Comparison of ENCODE assay signal across 21 cellular contexts in the genomic region with DNA sequence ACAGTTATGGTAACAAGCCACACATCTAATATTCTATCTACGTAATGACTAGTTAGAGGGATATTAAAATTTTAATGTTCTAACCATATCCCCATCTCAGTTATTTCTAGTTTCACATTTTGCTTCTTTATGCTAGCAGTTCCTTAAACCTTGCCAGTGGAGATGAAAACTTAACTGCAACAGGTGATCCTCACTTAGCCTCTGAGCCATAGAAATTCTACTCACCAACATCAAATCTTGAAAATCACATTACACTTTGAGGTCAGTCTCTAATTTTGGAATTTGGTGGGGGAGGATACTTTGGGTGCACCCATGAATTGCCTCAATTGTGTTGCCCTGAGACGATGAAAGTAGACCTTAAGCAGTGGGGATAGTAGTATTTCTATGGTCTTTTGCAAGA.
DNase-seq lines count a peak whose midpoint lies in the region; FAIRE-seq and TF ChIP-seq lines count a peak whose summit lies in the region.
"Had no signal": no experiment of that assay in that cellular context is flagged by ENCODE, and none has a peak within 500 bp of the region (broad histone marks: within the 10 kb centered on the region; RNA-seq: fewer than 3 reads in every experiment).

No MANE protein-coding gene starts in this region.

- no peaks in the 10 kb centered on the region for H4K20me1 ChIP-seq in keratinocyte (ENCODE audit: control insufficient read depth, extremely low read depth, insufficient read depth, low read length)
- H4K20me1 ChIP-seq: BLaER1 treated with 17β-estradiol and CSF1 and Interleukin-3, amounts not matched to agents 10 nM and 100 nM had no signal

- peaks cover 41% of the 10 kb centered on the region for H3K4me1 Mint-ChIP-seq in activated CD4-positive, alpha-beta T cell treated with anti-CD3 and anti-CD28 coated beads, Interleukin-2, amount 10 ng/mL, durations not matched to agents 24 days and 14 days
- H3K4me1 Mint-ChIP-seq: B cell had no signal

- H3K9me3 Mint-ChIP-seq in activated CD4-positive, alpha-beta T cell treated with anti-CD3 and anti-CD28 coated beads, Interleukin-2, amount 10 ng/mL, durations not matched to agents 24 days and 14 days: peaks cover 4% of the 10 kb centered on the region
- H3K9me3 Mint-ChIP-seq: CD4-positive, alpha-beta T cell; CD8-positive, alpha-beta T cell had no signal

- peaks cover 11% of the 10 kb centered on the region for H3K4me1 ChIP-seq in keratinocyte (ENCODE audit: control insufficient read depth, extremely low read depth, insufficient read depth, low read length)
- H3K4me1 ChIP-seq: BLaER1 treated with 17β-estradiol and CSF1 and Interleukin-3, amounts not matched to agents 10 nM and 100 nM; Caco-2 had no signal

- no peaks in the 10 kb centered on the region for H3K9me1 ChIP-seq in keratinocyte (ENCODE audit: control insufficient read depth, extremely low read depth, insufficient read depth, low read length)

- H3K27ac Mint-ChIP-seq in activated CD4-positive, alpha-beta T cell treated with anti-CD3 and anti-CD28 coated beads, Interleukin-2, amount 10 ng/mL, durations not matched to agents 24 days and 14 days: peak overlapping the region; percentile 28
- H3K27ac Mint-ChIP-seq: B cell; CD4-positive, alpha-beta T cell; CD8-positive, alpha-beta T cell had no signal

- H3K36me3 Mint-ChIP-seq in activated CD4-positive, alpha-beta T cell treated with anti-CD3 and anti-CD28 coated beads, Interleukin-2, amount 10 ng/mL, durations not matched to agents 24 days and 14 days (ENCODE audit: low read depth): no peaks in the 10 kb centered on the region
- H3K36me3 Mint-ChIP-seq: CD8-positive, alpha-beta T cell had no signal

- H3K4me3 ChIP-seq in keratinocyte (ENCODE audit: control insufficient read depth in 2 of 3, extremely low read depth in 1 of 3, insufficient read depth in 2 of 3, low read depth in 1 of 3, low read length in 3 of 3): no peak overlapping the region
- H3K4me3 ChIP-seq: A549; BLaER1 treated with 17β-estradiol and CSF1 and Interleukin-3, amounts not matched to agents 10 nM and 100 nM had no signal

- no peak for DNase-seq in activated CD4-positive, alpha-beta T cell treated with anti-CD3 and anti-CD28 coated beads, Interleukin-2, amount 10 ng/mL, durations not matched to agents 24 days and 14 days
- DNase-seq in activated CD4-positive, alpha-beta T cell treated with anti-CD3 and anti-CD28 coated beads, Interleukin-2, amount 50 U/mL, for 1 hour: no peak
- DNase-seq in keratinocyte (ENCODE audit: low read depth, low spot score) (no peak), NCI-H748 (lab: John Stamatoyannopoulos, UW; ENCODE audit: unreplicated experiment) (no peak), GM20000 (ENCODE audit: low spot score) (no peak)
- DNase-seq: AML-193; Caco-2; Calu3; CD4-positive, alpha-beta T cell; CD8-positive, alpha-beta T cell; DMS79 treated with DMSO at 0.1 percent for 48 hours; GF-D8 had no signal

- no peak for TF ChIP-seq CTCF in keratinocyte (optimal IDR thresholded peaks at IDR 0.05 in 1 of 3, IDR thresholded peaks at IDR 0.05 in 1 of 3, conservative IDR thresholded peaks at IDR 0.05 in 1 of 3; ENCODE audit: extremely low read depth in 1 of 3, insufficient read depth in 2 of 3, low read length in 3 of 3)
- TF ChIP-seq CTCF in GM20000 (IDR thresholded peaks at IDR 0.05; ENCODE audit: extremely low read depth, missing control alignments): no peak

- H3K9me3 ChIP-seq in keratinocyte (ENCODE audit: control insufficient read depth, low read depth, low read length): no peaks in the 10 kb centered on the region
- H3K9me3 ChIP-seq: A549; BLaER1 treated with 17β-estradiol and CSF1 and Interleukin-3, amounts not matched to agents 10 nM and 100 nM; Caco-2 had no signal

- no peaks in the 10 kb centered on the region for H3K36me3 ChIP-seq in keratinocyte (ENCODE audit: control insufficient read depth in 2 of 2, extremely low read depth in 1 of 2, insufficient read depth in 2 of 2, low read length in 2 of 2)
- H3K36me3 ChIP-seq: BLaER1 treated with 17β-estradiol and CSF1 and Interleukin-3, amounts not matched to agents 10 nM and 100 nM had no signal

- peaks cover 2% of the 10 kb centered on the region for H3K27me3 Mint-ChIP-seq in activated CD4-positive, alpha-beta T cell treated with anti-CD3 and anti-CD28 coated beads, Interleukin-2, amount 10 ng/mL, durations not matched to agents 24 days and 14 days
- H3K27me3 Mint-ChIP-seq: B cell; CD4-positive, alpha-beta T cell had no signal

- dilution Hi-C loops in keratinocyte (cut with MboI; ENCODE audit: extremely low pct_ligation_motif_present, low sequenced_read_pairs): no loop called here

- peak; percentile 13 for FAIRE-seq in keratinocyte (lab: Jason Lieb, UNC)
- FAIRE-seq: A549, D721Med, G401.6, GM12891, GM19239 had no signal

- no peak overlapping the region for H2AFZ ChIP-seq in keratinocyte (ENCODE audit: control insufficient read depth, low read length)

- no peak overlapping the region for H3K4me3 Mint-ChIP-seq in activated CD4-positive, alpha-beta T cell treated with anti-CD3 and anti-CD28 coated beads, Interleukin-2, amount 10 ng/mL, durations not matched to agents 24 days and 14 days
- H3K4me3 Mint-ChIP-seq: B cell; CD4-positive, alpha-beta T cell; CD8-positive, alpha-beta T cell had no signal

- H3K79me2 ChIP-seq in keratinocyte (ENCODE audit: control insufficient read depth, insufficient read depth, low read length): no peaks in the 10 kb centered on the region

- H3K4me2 ChIP-seq in keratinocyte (ENCODE audit: control insufficient read depth, extremely low read depth, insufficient read depth, low read depth, low read length): no peak overlapping the region
- H3K4me2 ChIP-seq: A549; BLaER1 treated with 17β-estradiol and CSF1 and Interleukin-3, amounts not matched to agents 10 nM and 100 nM had no signal

- H3K9ac ChIP-seq in keratinocyte (ENCODE audit: control insufficient read depth, extremely low read depth, insufficient read depth, low read length): no peak overlapping the region
- H3K9ac ChIP-seq: BLaER1 treated with 17β-estradiol and CSF1 and Interleukin-3, amounts not matched to agents 10 nM and 100 nM had no signal

- H3K27me3 ChIP-seq in keratinocyte (ENCODE audit: control insufficient read depth, extremely low read depth, insufficient read depth, low read length): no peaks in the 10 kb centered on the region
- H3K27me3 ChIP-seq: BLaER1 treated with 17β-estradiol and CSF1 and Interleukin-3, amounts not matched to agents 10 nM and 100 nM had no signal

- intact Hi-C loops in activated CD4-positive, alpha-beta T cell treated with anti-CD3 and anti-CD28 coated beads, Interleukin-2, amount 10 ng/mL, durations not matched to agents 24 days and 14 days (cut with micrococcal nuclease): loop anchor here (5.0 kb wide), 1 partner anchor 91 kb away; no protein-coding TSS in a partner anchor

- no peak overlapping the region for H3K27ac ChIP-seq in keratinocyte (ENCODE audit: control insufficient read depth, insufficient read depth, low read length)
- H3K27ac ChIP-seq: 22Rv1; A549; BLaER1 treated with 17β-estradiol and CSF1 and Interleukin-3, amounts not matched to agents 10 nM and 100 nM; C4-2B had no signal
